In the genomic region with DNA sequence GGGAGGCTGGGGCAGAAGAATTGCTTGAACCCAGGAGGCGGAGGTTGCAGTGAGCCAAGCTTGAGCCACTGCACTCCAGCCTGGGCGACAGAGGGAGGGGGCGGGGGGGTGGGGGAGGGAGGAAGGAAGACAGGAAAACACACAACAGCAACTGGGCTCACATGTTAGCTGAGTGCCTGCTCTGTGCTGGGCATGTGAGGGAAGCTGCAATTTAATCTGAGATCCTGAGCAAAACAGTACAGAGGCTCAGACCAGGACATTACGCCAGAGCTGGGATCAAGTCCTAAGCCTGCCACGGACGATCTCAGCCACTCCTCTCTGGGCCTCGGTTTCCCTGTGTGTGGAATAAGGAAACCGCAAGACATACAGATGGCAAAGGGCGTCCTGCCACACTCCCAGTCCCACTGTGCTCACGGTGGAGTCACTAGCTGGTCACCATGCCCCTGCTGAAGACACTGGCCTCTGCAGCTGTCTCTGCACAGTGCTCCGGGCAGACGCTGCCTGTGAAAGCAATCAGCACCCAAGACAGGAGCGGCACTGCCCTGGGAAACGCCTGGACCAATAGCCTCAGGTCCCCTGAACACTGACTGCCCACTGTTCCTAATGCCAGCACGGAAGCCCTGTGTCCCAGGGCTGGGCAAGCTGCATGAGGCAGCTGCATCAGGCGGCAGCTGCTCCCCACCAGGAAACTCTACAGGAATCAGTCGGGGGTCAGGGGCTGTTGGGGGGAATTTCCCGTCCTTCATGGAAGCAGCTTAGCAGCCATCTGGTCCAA, we compare ENCODE assay signal across 14 cellular contexts.
DNase-seq lines count a peak whose midpoint lies in the region; ATAC-seq, FAIRE-seq and TF ChIP-seq lines count a peak whose summit lies in the region.
"Had no signal": no experiment of that assay in that cellular context is flagged by ENCODE, and none has a peak within 500 bp of the region (broad histone marks: within the 10 kb centered on the region; RNA-seq: fewer than 3 reads in every experiment).

No MANE protein-coding gene starts in this region.

- peak; percentile 14 for ATAC-seq in SK-N-SH treated with all-trans-retinoic acid at 6 μM for 48 hours

- peaks cover 57% of the 10 kb centered on the region for H3K4me1 ChIP-seq in keratinocyte (ENCODE audit: control insufficient read depth, extremely low read depth, insufficient read depth, low read length)

- no peaks in the 10 kb centered on the region for H4K20me1 ChIP-seq in keratinocyte (ENCODE audit: control insufficient read depth, extremely low read depth, insufficient read depth, low read length)

- H3K9me1 ChIP-seq in keratinocyte (ENCODE audit: control insufficient read depth, extremely low read depth, insufficient read depth, low read length) = peaks cover 6% of the 10 kb centered on the region

- peak; percentile 46 for FAIRE-seq in keratinocyte (lab: Jason Lieb, UNC)

- H3K27me3 Mint-ChIP-seq in T-helper 2 cell treated with Interferon-gamma antibody and Interleukin-4, amounts not matched to agents 5 μg/mL and 100 μg/mL, for 36 hours (ENCODE audit: low read depth) = no peaks in the 10 kb centered on the region
- H3K27me3 Mint-ChIP-seq: activated B cell treated with CpG ODN at 0.5 μM for 24 hours had no signal

- H3K36me3 Mint-ChIP-seq in T-helper 2 cell treated with Interferon-gamma antibody and Interleukin-4, amounts not matched to agents 5 μg/mL and 100 μg/mL, for 36 hours (ENCODE audit: low read depth) = no peaks in the 10 kb centered on the region

- no peak overlapping the region for H2AFZ ChIP-seq in keratinocyte (ENCODE audit: control insufficient read depth, low read length)

- peak; percentile 15 for DNase-seq in NCI-H82 (lab: John Stamatoyannopoulos, UW)
- DNase-seq in NCI-H82 treated with DMSO at 0.1 percent for 48 hours (lab: John Stamatoyannopoulos, UW; ENCODE audit: unreplicated experiment) = no peak
- DNase-seq in keratinocyte (ENCODE audit: low read depth, low spot score) = no peak
- DNase-seq in KG1 (lab: John Stamatoyannopoulos, UW) = no peak
- no peak for DNase-seq in ecto neural progenitor cell (ENCODE audit: low spot score)
- no peak for DNase-seq in effector CD4-positive, alpha-beta T cell
- DNase-seq in T-helper 2 cell treated with Interferon-gamma antibody and Interleukin-4, amounts not matched to agents 5 μg/mL and 100 μg/mL, for 36 hours (ENCODE audit: low spot score) = no peak
- DNase-seq: activated B cell treated with CpG ODN at 0.5 μM for 24 hours; activated naive CD4-positive, alpha-beta T cell treated with anti-CD3 and anti-CD28 coated beads for 36 hours; Kasumi-1; left ventricle myocardium inferior had no signal

- H3K9me3 Mint-ChIP-seq in T-helper 2 cell treated with Interferon-gamma antibody and Interleukin-4, amounts not matched to agents 5 μg/mL and 100 μg/mL, for 36 hours = no peaks in the 10 kb centered on the region
- H3K9me3 Mint-ChIP-seq: activated B cell treated with CpG ODN at 0.5 μM for 24 hours; activated naive CD4-positive, alpha-beta T cell treated with anti-CD3 and anti-CD28 coated beads for 36 hours; central memory CD8-positive, alpha-beta T cell had no signal

- peaks cover 0 to 4% of the 10 kb centered on the region in 2 experiments for H3K36me3 ChIP-seq in keratinocyte (ENCODE audit: control insufficient read depth in 2 of 2, extremely low read depth in 1 of 2, insufficient read depth in 2 of 2, low read length in 2 of 2)
- H3K36me3 ChIP-seq: left ventricle myocardium inferior, neutrophil had no signal

- TF ChIP-seq CTCF in keratinocyte (optimal IDR thresholded peaks at IDR 0.05 in 1 of 3, IDR thresholded peaks at IDR 0.05 in 1 of 3, conservative IDR thresholded peaks at IDR 0.05 in 1 of 3; ENCODE audit: extremely low read depth in 1 of 3, insufficient read depth in 2 of 3, low read length in 3 of 3) = no peak

- H3K27ac Mint-ChIP-seq in T-helper 2 cell treated with Interferon-gamma antibody and Interleukin-4, amounts not matched to agents 5 μg/mL and 100 μg/mL, for 36 hours = no peak overlapping the region
- H3K27ac Mint-ChIP-seq: activated naive CD4-positive, alpha-beta T cell treated with anti-CD3 and anti-CD28 coated beads for 36 hours had no signal

- H3K9me3 ChIP-seq in keratinocyte (ENCODE audit: control insufficient read depth, low read depth, low read length) = no peaks in the 10 kb centered on the region
- H3K9me3 ChIP-seq: left ventricle myocardium inferior, neutrophil had no signal

- peak overlapping the region; percentile 86 for H3K9ac ChIP-seq in keratinocyte (ENCODE audit: control insufficient read depth, extremely low read depth, insufficient read depth, low read length)

- peak overlapping the region; percentile 98 for H3K27ac ChIP-seq in keratinocyte (ENCODE audit: control insufficient read depth, insufficient read depth, low read length)
- H3K27ac ChIP-seq: left ventricle myocardium inferior, neutrophil had no signal

- H3K27me3 ChIP-seq in keratinocyte (ENCODE audit: control insufficient read depth, extremely low read depth, insufficient read depth, low read length) = no peaks in the 10 kb centered on the region

- peaks cover 77% of the 10 kb centered on the region for H3K79me2 ChIP-seq in keratinocyte (ENCODE audit: control insufficient read depth, insufficient read depth, low read length)

- H3K4me3 ChIP-seq in keratinocyte (ENCODE audit: control insufficient read depth in 2 of 3, extremely low read depth in 1 of 3, insufficient read depth in 2 of 3, low read depth in 1 of 3, low read length in 3 of 3) = peak overlapping the region in 1 of 3 experiments; percentile 48
- H3K4me3 ChIP-seq: left ventricle myocardium inferior had no signal

- peak overlapping the region; percentile 72 for H3K4me2 ChIP-seq in keratinocyte (ENCODE audit: control insufficient read depth, extremely low read depth, insufficient read depth, low read depth, low read length)

- dilution Hi-C loops in keratinocyte (cut with MboI; ENCODE audit: extremely low pct_ligation_motif_present, low sequenced_read_pairs) = no loop called here

- H3K4me1 Mint-ChIP-seq in T-helper 2 cell treated with Interferon-gamma antibody and Interleukin-4, amounts not matched to agents 5 μg/mL and 100 μg/mL, for 36 hours (ENCODE audit: low read depth) = peaks cover 13% of the 10 kb centered on the region

- H3K4me3 Mint-ChIP-seq in T-helper 2 cell treated with Interferon-gamma antibody and Interleukin-4, amounts not matched to agents 5 μg/mL and 100 μg/mL, for 36 hours = no peak overlapping the region
- H3K4me3 Mint-ChIP-seq: activated B cell treated with CpG ODN at 0.5 μM for 24 hours; activated naive CD4-positive, alpha-beta T cell treated with anti-CD3 and anti-CD28 coated beads for 36 hours; central memory CD8-positive, alpha-beta T cell had no signal

TF ChIP-seq in SK-N-SH treated with all-trans-retinoic acid at 6 μM for 48 hours, 23 proteins besides CTCF, POLR2A, EP300 and RAD21:
- TF ChIP-seq ZFP3 (CRISPR knock-in tag; IDR thresholded peaks at IDR 0.05) (0 out of 2 replicates have a peak, but pooled peaks have one; percentile 15), CSRNP3 (CRISPR knock-in tag; IDR thresholded peaks at IDR 0.05) (no peak)
